ENCODE assay signal across 22 cellular contexts in the genomic region with DNA sequence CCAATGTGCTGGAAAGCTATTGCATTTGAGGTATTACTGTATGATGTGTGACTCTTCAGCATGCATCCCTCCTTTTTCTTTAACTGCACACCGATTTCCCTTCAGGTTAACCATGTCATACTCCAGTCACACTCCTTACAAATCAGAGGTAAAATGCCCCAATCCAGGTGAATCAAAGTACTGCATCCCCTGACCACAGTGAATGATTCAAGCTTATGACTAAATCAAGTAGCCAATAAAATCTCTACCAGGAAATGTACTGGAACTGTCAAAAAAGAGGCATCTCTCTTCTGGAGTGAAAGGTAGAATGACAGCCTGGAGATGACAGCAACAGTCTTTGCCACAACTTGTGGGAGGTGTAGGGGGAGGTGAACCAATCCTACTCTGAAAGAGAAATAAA. TPM values are rescaled to one million over a fixed set of nuclear protein-coding genes. Genes with fewer than 3 reads are reported as not detected.
DNase-seq lines count a peak whose midpoint lies in the region; ATAC-seq, FAIRE-seq and TF ChIP-seq lines count a peak whose summit lies in the region.
"Had no signal": no experiment of that assay in that cellular context is flagged by ENCODE, and none has a peak within 500 bp of the region (broad histone marks: within the 10 kb centered on the region; RNA-seq: fewer than 3 reads in every experiment).

No MANE protein-coding gene starts in this region.

- H3K27ac ChIP-seq in mammary epithelial cell (ENCODE audit: insufficient read depth, low read depth, low read length) (no peak overlapping the region), breast epithelium (no peak overlapping the region), K562 (ENCODE audit: extremely low read depth, low read depth, low read length) (no peak overlapping the region), foreskin keratinocyte (no peak overlapping the region)
- H3K27ac ChIP-seq: 22Rv1, A549, C4-2B, HL-60 had no signal

- BruUV-seq in mammary epithelial cell (replicated peaks; lab: Mats Ljungman, UMichigan) = no TSS peak
- BruUV-seq in K562 (replicated peaks; lab: Mats Ljungman, UMichigan) = no TSS peak

- H3K9ac ChIP-seq in mammary epithelial cell (ENCODE audit: insufficient read depth, low read length) (no peak overlapping the region), K562 (ENCODE audit: insufficient read depth in 1 of 2, low read depth in 2 of 2, low read length in 2 of 2) (no peak overlapping the region)

- WGBS in mammary epithelial cell (ENCODE audit: low coverage, missing lambda C conversion rate) = 100% methylated on average over 1 of the region's 1 CpG
- 86% methylated on average over 1 of the region's 1 CpG for WGBS in K562 (ENCODE audit: insufficient coverage, low coverage, missing lambda C conversion rate)

- DNase-seq in mammary epithelial cell (peak; percentile 8), breast epithelium (ENCODE audit: low spot score in 2 of 2) (no peak), K562 (ENCODE audit: extremely low read depth in 1 of 4, low spot score in 3 of 4) (no peak), foreskin keratinocyte (peak in 1 of 2 donors; percentile 29), renal cortical epithelial cell (ENCODE audit: low read depth) (peak; percentile 24), GM19240 (ENCODE audit: insufficient read length, low spot score) (no peak), NCI-H2107 treated with DMSO at 0.1 percent for 48 hours (lab: John Stamatoyannopoulos, UW; ENCODE audit: unreplicated experiment) (no peak)
- no peak for DNase-seq in stimulated activated CD4-positive, alpha-beta T cell treated with anti-CD3 and anti-CD28 coated beads, Interleukin-12 subunit alpha, Interleukin-12 subunit beta, amount 100 ng/mL, for 4 hours
- DNase-seq: AML-193; Caco-2; CD4-positive, alpha-beta T cell; GF-D8; H9 had no signal

- POLR2A ChIA-PET in K562 (lab: Yijun Ruan, JAX) = no interaction called here

- no peak for TF ChIP-seq RAD21 in K562 (CRISPR knock-in tag; conservative IDR thresholded peaks at IDR 0.05 in 1 of 2, IDR thresholded peaks at IDR 0.05 in 1 of 2)

- H2AFZ ChIP-seq in mammary epithelial cell (ENCODE audit: low read depth, low read length) (no peak overlapping the region), K562 (ENCODE audit: low read depth, low read length) (no peak overlapping the region)

- no peak for TF ChIP-seq EP300 in K562 (IDR thresholded peaks at IDR 0.05; ENCODE audit: low read length)

- H3K79me2 ChIP-seq in mammary epithelial cell (ENCODE audit: insufficient read depth, low read length) = no peaks in the 10 kb centered on the region
- H3K79me2 ChIP-seq in K562 (ENCODE audit: control insufficient read depth, insufficient read depth, low read length) = peaks cover 75% of the 10 kb centered on the region

- in situ Hi-C loops in mammary epithelial cell (cut with MboI; ENCODE audit: low sequenced_read_pairs in 2 of 2) = no loop called here
- in situ Hi-C loops in K562 (cut with MboI) = no loop called here

- H3K4me2 ChIP-seq in mammary epithelial cell (ENCODE audit: insufficient read depth, low read depth, low read length) (no peak overlapping the region), K562 (ENCODE audit: insufficient read depth, low read length) (no peak overlapping the region)
- H3K4me2 ChIP-seq: A549 had no signal

- no peak for TF ChIP-seq POLR2A in breast epithelium (IDR thresholded peaks at IDR 0.05)
- no peak for TF ChIP-seq POLR2A in K562 (conservative IDR thresholded peaks at IDR 0.05)

- no peaks in the 10 kb centered on the region for H3K9me1 ChIP-seq in K562 (ENCODE audit: control insufficient read depth, insufficient read depth, low read length)

- TF ChIP-seq CTCF in mammary epithelial cell (conservative IDR thresholded peaks at IDR 0.05 in 1 of 2, IDR thresholded peaks at IDR 0.05 in 1 of 2; ENCODE audit: extremely low read depth in 1 of 2, insufficient read depth in 1 of 2, low read depth in 1 of 2, low read length in 2 of 2) (no peak), breast epithelium (IDR thresholded peaks at IDR 0.05) (no peak), K562 (IDR thresholded peaks at IDR 0.05 in 2 of 3, conservative IDR thresholded peaks at IDR 0.05 in 1 of 3; ENCODE audit: insufficient read depth in 2 of 3, low read depth in 1 of 3, low read length in 3 of 3) (no peak), foreskin keratinocyte (conservative IDR thresholded peaks at IDR 0.05) (no peak)

- intact Hi-C loops in mammary epithelial cell (cut with micrococcal nuclease) = no loop called here
- intact Hi-C loops in breast epithelium (cut with DNase I; ENCODE audit: low total_unique reads) = loop anchor here (2.0 kb wide), 1 partner anchor 18 kb away; no protein-coding TSS in a partner anchor
- intact Hi-C loops in K562 (cut with micrococcal nuclease) = no loop called here

- H3K9me3 ChIP-seq in mammary epithelial cell (replicated peaks; ENCODE audit: insufficient read depth, low read length) (no peaks in the 10 kb centered on the region), breast epithelium (no peaks in the 10 kb centered on the region), K562 (replicated peaks; ENCODE audit: control insufficient read depth, insufficient read depth, low read depth, low read length) (peaks cover 10% of the 10 kb centered on the region)
- H3K9me3 ChIP-seq: A549, Caco-2 had no signal

- dilution Hi-C loops in mammary epithelial cell (cut with HindIII; ENCODE audit: low sequenced_read_pairs) = no loop called here

- H3K27me3 ChIP-seq in mammary epithelial cell (ENCODE audit: insufficient read depth, low read length) = peaks cover 10% of the 10 kb centered on the region
- H3K27me3 ChIP-seq in breast epithelium = no peaks in the 10 kb centered on the region
- no peaks in the 10 kb centered on the region for H3K27me3 ChIP-seq in K562 (ENCODE audit: control insufficient read depth in 2 of 2, insufficient read depth in 2 of 2, low read length in 2 of 2)
- H3K27me3 ChIP-seq in foreskin keratinocyte = no peaks in the 10 kb centered on the region

- H3K36me3 ChIP-seq in mammary epithelial cell (ENCODE audit: insufficient read depth, low read length) = no peaks in the 10 kb centered on the region
- no peaks in the 10 kb centered on the region for H3K36me3 ChIP-seq in breast epithelium
- peaks cover 40% of the 10 kb centered on the region for H3K36me3 ChIP-seq in K562 (ENCODE audit: control insufficient read depth, insufficient read depth, low read length)

- H3K4me1 ChIP-seq in mammary epithelial cell (ENCODE audit: insufficient read depth, low read length) (no peaks in the 10 kb centered on the region), breast epithelium (no peaks in the 10 kb centered on the region), K562 (replicated peaks in 1 of 2; ENCODE audit: control insufficient read depth in 2 of 2, insufficient read depth in 2 of 2, low read length in 2 of 2) (peaks cover 4 to 31% of the 10 kb centered on the region in 2 experiments; a peak in 4 of 5 replicates), foreskin keratinocyte (no peaks in the 10 kb centered on the region)
- H3K4me1 ChIP-seq: A549, Caco-2 had no signal

- no peak for ATAC-seq in K562
- ATAC-seq in foreskin keratinocyte = peak; percentile 42
- ATAC-seq: A549, HepG2 had no signal

- H4K20me1 ChIP-seq in mammary epithelial cell (ENCODE audit: insufficient read depth, low read length) = no peaks in the 10 kb centered on the region
- no peaks in the 10 kb centered on the region for H4K20me1 ChIP-seq in K562 (replicated peaks; ENCODE audit: control insufficient read depth, insufficient read depth, low read length)

- no peak overlapping the region for H3K4me3 ChIP-seq in mammary epithelial cell (replicated peaks in 1 of 3; ENCODE audit: insufficient read depth in 1 of 3, low read depth in 2 of 3, low read length in 3 of 3)
- H3K4me3 ChIP-seq in breast epithelium = no peak overlapping the region
- H3K4me3 ChIP-seq in K562 = no peak overlapping the region
- H3K4me3 ChIP-seq: A549 had no signal

- no peak for FAIRE-seq in K562 (lab: Jason Lieb, UNC)
- FAIRE-seq: A549, D721Med, H1, HepG2, HTR-8/SVneo had no signal

- CTCF ChIA-PET in mammary epithelial cell (lab: Charles Lee; ENCODE audit: low non-redundant PET) (no interaction called here), K562 (lab: Yijun Ruan, JAX; ENCODE audit: low intra/inter-chr PET ratio) (no interaction called here)

TF ChIP-seq in K562, 482 proteins besides CTCF, POLR2A, EP300 and RAD21:
- no peak for TF ChIP-seq ZNF316 (IDR thresholded peaks at IDR 0.05)
- TF ChIP-seq, protein P1, sequence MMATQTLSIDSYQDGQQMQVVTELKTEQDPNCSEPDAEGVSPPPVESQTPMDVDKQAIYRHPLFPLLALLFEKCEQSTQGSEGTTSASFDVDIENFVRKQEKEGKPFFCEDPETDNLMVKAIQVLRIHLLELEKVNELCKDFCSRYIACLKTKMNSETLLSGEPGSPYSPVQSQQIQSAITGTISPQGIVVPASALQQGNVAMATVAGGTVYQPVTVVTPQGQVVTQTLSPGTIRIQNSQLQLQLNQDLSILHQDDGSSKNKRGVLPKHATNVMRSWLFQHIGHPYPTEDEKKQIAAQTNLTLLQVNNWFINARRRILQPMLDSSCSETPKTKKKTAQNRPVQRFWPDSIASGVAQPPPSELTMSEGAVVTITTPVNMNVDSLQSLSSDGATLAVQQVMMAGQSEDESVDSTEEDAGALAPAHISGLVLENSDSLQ (IDR thresholded peaks at IDR 0.05) = peak; percentile 40; the same call in 1 of the 2 replicates

RNA-seq across cellular contexts. Expression of a gene that starts 10.4 kb away (rescaled TPM):
- 1 to 10 TPM in 1 of 2 donors, under 1 TPM in 1; 0.24 to 2.5 TPM for total RNA-seq in mammary epithelial cell
- 0.10 TPM for polyA plus RNA-seq in mammary epithelial cell
- polyA minus RNA-seq in mammary epithelial cell = not detected
- 1 to 10 TPM; 1.9 to 5.6 (median 2.9) TPM for total RNA-seq in breast epithelium
- total RNA-seq in K562 (2011; cell fraction: chromatin; rRNA removed; ENCODE audit: low replicate concordance) = 40.0 and 55.6 TPM in 2 replicates
- 24.3 and 30.0 TPM in 2 replicates for total RNA-seq in K562 (2011; cell fraction: nucleolus; rRNA removed)
- total RNA-seq in K562 (2011; cell fraction: nucleoplasm; rRNA removed) = 40.3 and 49.6 TPM in 2 replicates
- 10.3 and 11.1 TPM in 2 replicates for total RNA-seq in K562 (2014; rRNA removed)
- 17.7 and 19.1 TPM in 2 replicates for total RNA-seq in K562 (2014; rRNA removed; fragmentation: Illumina TruSeq; extraction: Trizol)
- 17.0 and 17.2 TPM in 2 replicates for total RNA-seq in K562 (2015; rRNA removed; fragmentation: Illumina TruSeq; extraction: Trizol)
- total RNA-seq in K562 (2021) = 15.8 and 18.0 TPM in 2 replicates
- 11.2 and 14.4 TPM in 2 replicates for polyA plus RNA-seq in K562 (2011; rRNA removed)
- polyA plus RNA-seq in K562 (2011; cell fraction: cytosol; rRNA removed) = 6.2 and 7.6 TPM in 2 replicates
- polyA plus RNA-seq in K562 (2011; cell fraction: nucleus; rRNA removed) = 24.0 and 32.4 TPM in 2 replicates
- polyA plus RNA-seq in K562 (2012) = 9.4 and 10.8 TPM in 2 replicates
- polyA plus RNA-seq in K562 (2014; fragmentation: Illumina TruSeq; extraction: Trizol) = 12.0 and 12.1 TPM in 2 replicates
- polyA plus RNA-seq in K562 (2014; fragmentation: Nextera tagmentation; extraction: Ambion mirVana) = 1 to 10 TPM; 4.0 to 4.6 TPM
- 8.0 and 9.3 TPM in 2 replicates for polyA plus RNA-seq in K562 (2014; rRNA removed)
- 49.8 and 56.4 TPM in 2 replicates for polyA minus RNA-seq in K562 (2011; rRNA and poly(A)+ RNA removed)
- polyA minus RNA-seq in K562 (2011; cell fraction: cytosol; rRNA and poly(A)+ RNA removed) = 12.0 and 18.0 TPM in 2 replicates
- polyA minus RNA-seq in K562 (2011; cell fraction: nucleus; rRNA and poly(A)+ RNA removed) = 43.1 and 59.1 TPM in 2 replicates
- 0.27 and 0.49 TPM in 2 replicates for total RNA-seq in foreskin keratinocyte
- polyA plus RNA-seq in foreskin keratinocyte = 0.04 and 0.09 TPM in 2 replicates
- total RNA-seq in renal cortical epithelial cell = 15.9 and 22.1 TPM in 2 replicates
- total RNA-seq: Caco-2; CD4-positive, alpha-beta T cell; HepG2 had no signal
- polyA plus RNA-seq: HepG2, IgD-negative memory B cell had no signal

Comparison
In these comparisons a context has a peak if more than half of its experiments do, and no peak if none do; other contexts are left out.
1. DNase-seq: peak in mammary epithelial cell (single experiment) and renal cortical epithelial cell (single experiment); none in breast epithelium (0 of 2), K562 (0 of 4), GM19240 (single experiment), stimulated activated CD4-positive, alpha-beta T cell treated with anti-CD3 and anti-CD28 coated beads, Interleukin-12 subunit alpha, Interleukin-12 subunit beta, amount 100 ng/mL, for 4 hours (single experiment) and NCI-H2107 treated with DMSO at 0.1 percent for 48 hours (single experiment).